ENCODE assay signal across 8 cellular contexts in the genomic region with DNA sequence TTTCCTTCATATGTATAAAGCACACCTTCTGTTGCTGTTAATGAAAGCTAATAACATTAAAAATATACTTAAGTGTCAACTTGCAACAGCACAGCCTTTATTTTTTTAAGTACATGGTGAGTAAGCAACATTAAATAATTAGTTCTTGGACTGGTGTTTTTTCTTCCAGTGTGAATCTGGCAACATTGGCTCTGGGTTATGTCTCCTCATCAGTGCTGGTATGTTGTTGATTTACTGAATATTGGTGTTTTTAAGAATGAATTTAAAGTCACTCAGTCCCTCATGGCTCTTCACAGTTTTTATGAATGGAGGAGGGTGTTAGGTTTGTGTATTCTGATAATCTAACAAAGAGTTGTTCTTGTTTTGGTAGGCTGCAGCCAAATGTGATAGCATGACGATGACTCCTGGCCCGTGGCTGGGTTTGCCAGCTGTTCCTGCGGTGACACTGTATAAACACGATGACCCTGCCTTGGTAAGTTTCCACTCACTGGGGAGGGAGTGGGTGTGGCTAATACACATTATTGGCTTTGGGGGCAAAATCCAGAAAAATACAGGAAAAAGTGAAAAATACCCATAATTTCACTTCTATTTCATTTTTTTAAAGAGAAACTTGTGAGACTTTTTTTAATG. TPM values are rescaled to one million over a fixed set of nuclear protein-coding genes. Genes with fewer than 3 reads are reported as not detected.
DNase-seq lines count a peak whose midpoint lies in the region; ATAC-seq, FAIRE-seq and TF ChIP-seq lines count a peak whose summit lies in the region.
"Not testable (repeated sequence)": the region's sequence is repeated elsewhere in the genome, so short reads cannot be mapped to it uniquely, and the experiment has no call there.

No MANE protein-coding gene starts in this region.

- intact Hi-C loops in A673 (cut with micrococcal nuclease; ENCODE audit: unreplicated experiment); Panc1 (cut with micrococcal nuclease; ENCODE audit: unreplicated experiment); endothelial cell of umbilical vein (cut with micrococcal nuclease); left ventricle myocardium inferior (cut with micrococcal nuclease); spleen (cut with DNase I; ENCODE audit: low total_unique reads): not testable (repeated sequence)

- dilution Hi-C loops in endothelial cell of umbilical vein (cut with MboI; ENCODE audit: extremely low pct_ligation_motif_present, low sequenced_read_pairs): not testable (repeated sequence)

- H4K20me1 ChIP-seq in GM23338 (replicated peaks; ENCODE audit: insufficient read depth); endothelial cell of umbilical vein (replicated peaks; ENCODE audit: control insufficient read depth, extremely low read depth, insufficient read depth, low read length): not testable (repeated sequence)

- TF ChIP-seq POLR2A in endothelial cell of umbilical vein (IDR thresholded peaks at IDR 0.05; ENCODE audit: low read depth, low read length); spleen (IDR thresholded peaks at IDR 0.05): not testable (repeated sequence)

- not testable (repeated sequence) for H3K9me3 ChIP-seq in A673 (ENCODE audit: low read depth, low read length, poor library complexity, severe bottlenecking); Panc1 (ENCODE audit: control insufficient read depth, insufficient read depth, low read depth, low read length); endothelial cell of umbilical vein (replicated peaks; ENCODE audit: control insufficient read depth, insufficient read depth, low read length); left ventricle myocardium inferior (replicated peaks); spleen

- TF ChIP-seq CTCF in A673 (conservative IDR thresholded peaks at IDR 0.05; ENCODE audit: low read depth, low read length); GM23338 (conservative IDR thresholded peaks at IDR 0.05; ENCODE audit: low read depth in 2 of 2); Panc1 (IDR thresholded peaks at IDR 0.05); endothelial cell of umbilical vein (IDR thresholded peaks at IDR 0.05; ENCODE audit: extremely low read depth in 1 of 2, insufficient read depth in 1 of 2, low read depth in 1 of 2, low read length in 2 of 2); left ventricle myocardium inferior (IDR thresholded peaks at IDR 0.05; ENCODE audit: borderline replicate concordance); spleen (IDR thresholded peaks at IDR 0.05 in 8 of 11, conservative IDR thresholded peaks at IDR 0.05 in 3 of 11): not testable (repeated sequence)

- H3F3A ChIP-seq in GM23338 (replicated peaks; ENCODE audit: low read depth): not testable (repeated sequence)

- CTCF ChIA-PET in A673 (lab: Charles Lee); Panc1 (lab: Charles Lee): not testable (repeated sequence)
- CTCF ChIA-PET in endothelial cell of umbilical vein (lab: Charles Lee): interaction anchor here (1.6 kb wide), 1 partner anchor 18 kb away, joined by 4 read pairs; no protein-coding TSS in a partner anchor

- not testable (repeated sequence) for ATAC-seq in GM23338; activated naive CD8-positive, alpha-beta T cell treated with anti-CD3 and anti-CD28 coated beads, Interleukin-2, amount 10 ng/mL, durations not matched to agents 7 days and 5 days (ENCODE audit: low read depth)
- ATAC-seq in Panc1: peak; percentile 68

- BruUV-seq in A673 (replicated peaks; lab: Mats Ljungman, UMichigan): TSS peak; percentile 16
- BruUV-seq in Panc1 (replicated peaks; lab: Mats Ljungman, UMichigan): TSS peak; percentile 25
- BruUV-seq in endothelial cell of umbilical vein (replicated peaks; lab: Mats Ljungman, UMichigan): TSS peak; percentile 74

- H3K4me3 Mint-ChIP-seq in GM23338; activated naive CD8-positive, alpha-beta T cell treated with anti-CD3 and anti-CD28 coated beads, Interleukin-2, amount 10 ng/mL, durations not matched to agents 7 days and 5 days: not testable (repeated sequence)

- not testable (repeated sequence) for H3K9me2 ChIP-seq in GM23338 (ENCODE audit: insufficient read depth)

- H3K36me3 Mint-ChIP-seq in GM23338 (ENCODE audit: low read depth): peaks cover 46% of the 10 kb centered on the region
- peaks cover 17% of the 10 kb centered on the region for H3K36me3 Mint-ChIP-seq in activated naive CD8-positive, alpha-beta T cell treated with anti-CD3 and anti-CD28 coated beads, Interleukin-2, amount 10 ng/mL, durations not matched to agents 7 days and 5 days

- H3K4me1 ChIP-seq in A673 (ENCODE audit: insufficient read depth, low read length, poor library complexity, severe bottlenecking) (peaks cover 39% of the 10 kb centered on the region), endothelial cell of umbilical vein (ENCODE audit: control insufficient read depth, extremely low read depth, insufficient read depth, low read length) (peaks cover 18% of the 10 kb centered on the region), left ventricle myocardium inferior (peaks cover 47% of the 10 kb centered on the region), spleen (peaks cover 27 to 57% (median 37%) of the 10 kb centered on the region in 6 donors)
- not testable (repeated sequence) for H3K4me1 ChIP-seq in GM23338 (ENCODE audit: insufficient read depth); Panc1 (ENCODE audit: control insufficient read depth, insufficient read depth, low read length)

- in situ Hi-C loops in Panc1 (cut with HindIII; ENCODE audit: low pct_unique_long_range_greater_than_20kb, low sequenced_read_pairs): not testable (repeated sequence)

- not testable (repeated sequence) for H3K9me1 ChIP-seq in endothelial cell of umbilical vein (replicated peaks; ENCODE audit: control insufficient read depth, extremely low read depth, insufficient read depth, low read length)

- not testable (repeated sequence) for H3K27me3 ChIP-seq in A673 (replicated peaks; ENCODE audit: insufficient read depth, low read depth, low read length, poor library complexity); GM23338 (ENCODE audit: insufficient read depth); Panc1 (ENCODE audit: control insufficient read depth, insufficient read depth, low read length); endothelial cell of umbilical vein (ENCODE audit: control insufficient read depth in 2 of 2, insufficient read depth in 2 of 2, low read length in 2 of 2); left ventricle myocardium inferior (ENCODE audit: low read depth); spleen (replicated peaks in 1 of 7)

- H3K4me1 Mint-ChIP-seq in GM23338: not testable (repeated sequence)
- H3K4me1 Mint-ChIP-seq in activated naive CD8-positive, alpha-beta T cell treated with anti-CD3 and anti-CD28 coated beads, Interleukin-2, amount 10 ng/mL, durations not matched to agents 7 days and 5 days: peaks cover 16% of the 10 kb centered on the region

- not testable (repeated sequence) for H3K27me3 Mint-ChIP-seq in GM23338 (ENCODE audit: insufficient read depth, low read depth, poor library complexity); activated naive CD8-positive, alpha-beta T cell treated with anti-CD3 and anti-CD28 coated beads, Interleukin-2, amount 10 ng/mL, durations not matched to agents 7 days and 5 days

- H3K27ac Mint-ChIP-seq in GM23338: peak overlapping the region; percentile 71
- H3K27ac Mint-ChIP-seq in activated naive CD8-positive, alpha-beta T cell treated with anti-CD3 and anti-CD28 coated beads, Interleukin-2, amount 10 ng/mL, durations not matched to agents 7 days and 5 days: peak overlapping the region; percentile 43

- H3K4me3 ChIP-seq in A673 (ENCODE audit: low read depth, low read length, poor library complexity, severe bottlenecking); GM23338; Panc1 (ENCODE audit: low read depth in 2 of 2, low read length in 2 of 2); endothelial cell of umbilical vein (replicated peaks in 1 of 3; ENCODE audit: insufficient read depth in 1 of 3, low read depth in 1 of 3, low read length in 3 of 3); left ventricle myocardium inferior; spleen: not testable (repeated sequence)

- H3K9ac ChIP-seq in endothelial cell of umbilical vein (replicated peaks; ENCODE audit: extremely low read depth, insufficient read depth, low read length): not testable (repeated sequence)

- not testable (repeated sequence) for DNase-seq in A673 (ENCODE audit: low spot score); GM23338 (ENCODE audit: low spot score); Panc1 (ENCODE audit: low read depth, low spot score); activated naive CD8-positive, alpha-beta T cell treated with anti-CD3 and anti-CD28 coated beads, Interleukin-2, amount 10 ng/mL, durations not matched to agents 7 days and 5 days; spleen
- DNase-seq in endothelial cell of umbilical vein (ENCODE audit: low read depth, low spot score): peak; percentile 91
- peak; percentile 56 for DNase-seq in left ventricle myocardium inferior
- DNase-seq in myocyte (ENCODE audit: low read depth): peak; percentile 95

- FAIRE-seq in endothelial cell of umbilical vein (lab: Jason Lieb, UNC): peak; percentile 84

- not testable (repeated sequence) for H3K79me2 ChIP-seq in GM23338 (replicated peaks; ENCODE audit: insufficient read depth); endothelial cell of umbilical vein (ENCODE audit: control insufficient read depth, insufficient read depth, low read length)

- H2AFZ ChIP-seq in GM23338; endothelial cell of umbilical vein (ENCODE audit: low read depth, low read length): not testable (repeated sequence)

- H3K4me2 ChIP-seq in GM23338; endothelial cell of umbilical vein (ENCODE audit: insufficient read depth, low read length): not testable (repeated sequence)

- WGBS in spleen, 5 donors: 44 to 76% (median 60%) methylated on average over 4 of the region's 4 CpGs

- not testable (repeated sequence) for H3K9me3 Mint-ChIP-seq in GM23338; activated naive CD8-positive, alpha-beta T cell treated with anti-CD3 and anti-CD28 coated beads, Interleukin-2, amount 10 ng/mL, durations not matched to agents 7 days and 5 days

- POLR2A ChIA-PET in A673 (lab: Charles Lee; ENCODE audit: low non-redundant PET); Panc1 (lab: Charles Lee); activated naive CD8-positive, alpha-beta T cell treated with anti-CD3 and anti-CD28 coated beads, Interleukin-2, amount 10 ng/mL, durations not matched to agents 7 days and 5 days (lab: Charles Lee): not testable (repeated sequence)
- POLR2A ChIA-PET in endothelial cell of umbilical vein (lab: Charles Lee): interaction anchor here (0.6 kb wide), 1 partner anchor 18 kb away, joined by 3 read pairs; no protein-coding TSS in a partner anchor

- peak overlapping the region; percentile 98 for H3K27ac ChIP-seq in A673 (ENCODE audit: low read depth, low read length, poor library complexity, severe bottlenecking)
- H3K27ac ChIP-seq in GM23338 (ENCODE audit: low read depth); Panc1 (ENCODE audit: low read length): not testable (repeated sequence)
- H3K27ac ChIP-seq in endothelial cell of umbilical vein (ENCODE audit: insufficient read depth, low read depth, low read length): peak overlapping the region; percentile 65
- peak overlapping the region; percentile 55 for H3K27ac ChIP-seq in left ventricle myocardium inferior (replicated peaks)
- peak overlapping the region in 6 of 8 donors; percentile 6 to 60 (median 42) for H3K27ac ChIP-seq in spleen

- peaks cover 34% of the 10 kb centered on the region for H3K36me3 ChIP-seq in A673 (ENCODE audit: insufficient read depth, low read length, poor library complexity, severe bottlenecking)
- peaks cover 20% of the 10 kb centered on the region for H3K36me3 ChIP-seq in GM23338 (ENCODE audit: insufficient read depth)
- not testable (repeated sequence) for H3K36me3 ChIP-seq in Panc1 (ENCODE audit: control insufficient read depth, insufficient read depth, low read length); endothelial cell of umbilical vein (ENCODE audit: control insufficient read depth in 2 of 2, extremely low read depth in 1 of 2, insufficient read depth in 2 of 2, low read length in 2 of 2)
- peaks cover 50% of the 10 kb centered on the region for H3K36me3 ChIP-seq in left ventricle myocardium inferior
- peaks cover 3 to 83% (median 30%) of the 10 kb centered on the region in 6 donors for H3K36me3 ChIP-seq in spleen

RNA-seq across cellular contexts. Expression of a gene that starts 38.8 kb away (rescaled TPM):
- total RNA-seq in A673 (2021) (55.5 and 59.7 TPM in 2 replicates), Panc1 (2021; ENCODE audit: unreplicated experiment) (71.5 TPM), endothelial cell of umbilical vein (93.8 and 94.6 TPM in 2 replicates), left ventricle myocardium inferior (17.9 TPM), myocyte (56.3 and 62.0 TPM in 2 replicates), spleen (10 to 100 TPM; 27.1 to 70.6 (median 50.8) TPM)
- total RNA-seq in GM23338 (2014; rRNA removed; shearing (Covaris generic)): 31.4 and 39.4 TPM in 2 replicates
- polyA plus RNA-seq in GM23338 (2016; fragmentation: Nextera tagmentation; extraction: Ambion mirVana) (51.0 and 53.4 TPM in 2 replicates), endothelial cell of umbilical vein (104 and 105 TPM in 2 replicates), spleen (10 to 100 TPM; 33.0 to 48.3 (median 39.8) TPM)
- polyA plus RNA-seq in Panc1 (2012; ENCODE audit: insufficient read length): 52.9 TPM
- 10 to 100 TPM; 47.2 to 49.9 TPM for total RNA-seq in activated naive CD8-positive, alpha-beta T cell treated with anti-CD3 and anti-CD28 coated beads, Interleukin-2, amount 10 ng/mL, durations not matched to agents 7 days and 5 days
- polyA plus RNA-seq in endothelial cell of umbilical vein (2011; cell fraction: cytosol; rRNA removed): 104 and 121 TPM in 2 replicates
- polyA plus RNA-seq in endothelial cell of umbilical vein (2011; cell fraction: nucleus; rRNA removed): 84.5 and 85.0 TPM in 2 replicates
- 102 and 127 TPM in 2 replicates for polyA plus RNA-seq in endothelial cell of umbilical vein (2012)
- polyA minus RNA-seq in endothelial cell of umbilical vein: 101 and 108 TPM in 2 replicates
- 9.7 TPM for polyA minus RNA-seq in endothelial cell of umbilical vein (2011; cell fraction: cytosol; rRNA and poly(A)+ RNA removed)
- polyA minus RNA-seq in endothelial cell of umbilical vein (2011; cell fraction: nucleus; rRNA and poly(A)+ RNA removed): 47.0 and 51.6 TPM in 2 replicates
- polyA plus RNA-seq in myocyte (2012): 69.9 TPM

RNA-seq across cellular contexts. Expression of a gene that starts 42.2 kb away (rescaled TPM):
- 101 and 103 TPM in 2 replicates for total RNA-seq in A673 (2021)
- total RNA-seq in GM23338 (2014; rRNA removed; shearing (Covaris generic)): 86.1 and 91.6 TPM in 2 replicates
- polyA plus RNA-seq in GM23338 (2016; fragmentation: Nextera tagmentation; extraction: Ambion mirVana): 39.0 and 40.0 TPM in 2 replicates
- 103 TPM for total RNA-seq in Panc1 (2021; ENCODE audit: unreplicated experiment)
- 73.7 TPM for polyA plus RNA-seq in Panc1 (2012; ENCODE audit: insufficient read length)
- total RNA-seq in activated naive CD8-positive, alpha-beta T cell treated with anti-CD3 and anti-CD28 coated beads, Interleukin-2, amount 10 ng/mL, durations not matched to agents 7 days and 5 days: 10 to 100 TPM; 55.8 to 60.4 TPM
- total RNA-seq in endothelial cell of umbilical vein: 59.3 and 78.9 TPM in 2 replicates
- polyA plus RNA-seq in endothelial cell of umbilical vein: 38.9 and 44.6 TPM in 2 replicates
- polyA plus RNA-seq in endothelial cell of umbilical vein (2011; cell fraction: cytosol; rRNA removed): 39.3 and 42.6 TPM in 2 replicates
- polyA plus RNA-seq in endothelial cell of umbilical vein (2011; cell fraction: nucleus; rRNA removed): 140 and 141 TPM in 2 replicates
- polyA plus RNA-seq in endothelial cell of umbilical vein (2012): 64.8 and 81.8 TPM in 2 replicates
- polyA minus RNA-seq in endothelial cell of umbilical vein: 143 and 164 TPM in 2 replicates
- 45.5 TPM for polyA minus RNA-seq in endothelial cell of umbilical vein (2011; cell fraction: cytosol; rRNA and poly(A)+ RNA removed)
- 68.1 and 97.0 TPM in 2 replicates for polyA minus RNA-seq in endothelial cell of umbilical vein (2011; cell fraction: nucleus; rRNA and poly(A)+ RNA removed)
- 71.4 TPM for total RNA-seq in left ventricle myocardium inferior
- 60.4 and 81.1 TPM in 2 replicates for total RNA-seq in myocyte
- 64.3 TPM for polyA plus RNA-seq in myocyte (2012)
- 10 to 100 TPM; 51.0 to 80.7 (median 72.4) TPM for total RNA-seq in spleen
- 10 to 100 TPM; 17.7 to 29.6 (median 18.6) TPM for polyA plus RNA-seq in spleen
